ENCODE assay signal across 8 cellular contexts in the genomic region with DNA sequence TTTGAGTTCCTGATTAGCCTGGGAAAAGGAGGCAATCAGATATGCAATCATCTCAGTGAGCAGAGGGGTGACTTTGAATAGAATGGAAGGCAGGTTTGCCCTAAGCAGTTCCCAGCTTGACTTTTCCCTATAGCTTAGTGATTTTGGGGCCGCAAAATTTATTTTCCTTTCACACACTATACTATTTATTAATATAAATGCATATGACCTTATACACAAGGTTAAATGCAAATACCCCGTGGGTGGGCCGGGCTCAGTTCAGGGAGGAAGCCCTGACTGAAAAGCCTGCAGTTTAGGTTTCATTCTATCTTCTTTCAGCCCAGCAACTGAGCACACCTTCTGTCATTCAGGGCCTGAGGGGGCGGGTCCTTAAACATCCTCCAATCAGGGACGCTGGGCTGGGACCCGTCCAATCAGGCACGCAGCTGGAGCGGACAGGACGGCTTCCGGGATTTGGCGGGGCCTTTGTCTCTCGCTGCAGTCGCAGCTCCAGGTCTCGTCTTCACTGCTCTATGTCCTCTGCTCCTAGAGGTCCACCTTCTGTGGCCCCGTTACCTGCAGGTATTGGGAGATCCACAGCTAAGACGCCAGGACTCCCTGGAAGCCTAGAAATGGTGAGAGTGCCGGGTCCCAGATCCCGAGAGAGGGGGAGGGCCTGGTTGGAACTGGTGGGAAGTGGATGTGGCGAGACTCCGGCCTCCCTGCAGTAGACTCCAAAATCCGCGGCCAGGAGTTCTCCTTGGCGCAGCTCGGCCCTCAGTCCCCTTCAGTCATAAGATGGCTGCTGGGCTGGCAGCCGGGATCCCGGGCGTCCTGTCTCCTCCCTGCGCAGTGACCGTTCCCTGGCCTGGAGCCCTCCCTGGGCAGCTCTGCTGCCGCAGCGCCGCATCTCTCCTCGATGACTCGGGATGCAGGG. TPM values are rescaled to one million over a fixed set of nuclear protein-coding genes. Genes with fewer than 3 reads are reported as not detected.
DNase-seq lines count a peak whose midpoint lies in the region; ATAC-seq and TF ChIP-seq lines count a peak whose summit lies in the region.

A gene (plus strand): TSS at position 468 of the 916 bp plus-strand sequence. CDS start 45 bp downstream, at position 513.

- peak within 1 kb of the TSS; percentile 100 for H3K27ac Mint-ChIP-seq in neural crest cell (ENCODE audit: unreplicated experiment)

- H3K9me3 Mint-ChIP-seq in neural crest cell = no peaks in the 10 kb centered on the region

- peaks cover 39% of the 10 kb centered on the region for H3K4me1 Mint-ChIP-seq in neural crest cell

- H3K4me3 Mint-ChIP-seq in neural crest cell = peak within 1 kb of the TSS; percentile 99

- H3K9me3 ChIP-seq in Loucy (ENCODE audit: insufficient read depth, low read depth, low read length) (no peaks in the 10 kb centered on the region), RWPE2 (ENCODE audit: severe bottlenecking) (no peaks in the 10 kb centered on the region), stomach (no peaks in the 10 kb centered on the region)

- H3F3A ChIP-seq in Loucy (ENCODE audit: low read depth) = no peaks in the 10 kb centered on the region

- peak within 1 kb of the TSS; percentile 91 for H2AFZ ChIP-seq in Loucy (ENCODE audit: low read length)

- no peaks in the 10 kb centered on the region for H3K27me3 ChIP-seq in H7 (ENCODE audit: control insufficient read depth, insufficient read depth, low read length)
- H3K27me3 ChIP-seq in Loucy (ENCODE audit: insufficient read depth, low read length, poor library complexity, severe bottlenecking) = no peaks in the 10 kb centered on the region
- H3K27me3 ChIP-seq in RWPE2 (ENCODE audit: insufficient read depth, poor library complexity, severe bottlenecking) = no peaks in the 10 kb centered on the region
- H3K27me3 ChIP-seq in stomach = no peaks in the 10 kb centered on the region

- 0 to 1% (median 0%) methylated on average over 31 to 34 of the region's 34 CpGs for WGBS in stomach, 5 donors

- TF ChIP-seq POLR2A in stomach (IDR thresholded peaks at IDR 0.05) = no peak

- H3K4me1 ChIP-seq in Loucy (ENCODE audit: insufficient read depth, low read length, poor library complexity, severe bottlenecking) (peaks cover 41% of the 10 kb centered on the region), RWPE2 (ENCODE audit: insufficient read depth, poor library complexity, severe bottlenecking) (no peaks in the 10 kb centered on the region), stomach (peaks cover 0 to 37% (median 18%) of the 10 kb centered on the region in 4 donors)

- TF ChIP-seq CTCF in Loucy (conservative IDR thresholded peaks at IDR 0.05; ENCODE audit: low read length) (no peak), RWPE2 (IDR thresholded peaks at IDR 0.05; ENCODE audit: poor library complexity, severe bottlenecking) (no peak), fibroblast of villous mesenchyme (IDR thresholded peaks at IDR 0.05; ENCODE audit: insufficient read depth, low read depth, low read length) (no peak), neural crest cell (conservative IDR thresholded peaks at IDR 0.05) (no peak), stomach (IDR thresholded peaks at IDR 0.05) (no peak)

- peak; percentile 99 for ATAC-seq in RWPE2 (ENCODE audit: low read depth)

- H3K9ac ChIP-seq in Loucy (ENCODE audit: low read depth, low read length, poor library complexity, severe bottlenecking) = peak within 1 kb of the TSS; percentile 80

- peak within 1 kb of the TSS; percentile 92 for H3K4me2 ChIP-seq in Loucy (ENCODE audit: low read depth, low read length, poor library complexity, severe bottlenecking)

- peaks cover 42% of the 10 kb centered on the region for H4K20me1 ChIP-seq in Loucy (ENCODE audit: insufficient read depth, low read length, poor library complexity, severe bottlenecking)

- H3K27me3 Mint-ChIP-seq in neural crest cell (ENCODE audit: low read depth) = peaks cover 8% of the 10 kb centered on the region

- H3K36me3 ChIP-seq in H7 (replicated peaks; ENCODE audit: control insufficient read depth, insufficient read depth, low read length) = no peaks in the 10 kb centered on the region; the same call in 1 of the 2 replicates
- no peaks in the 10 kb centered on the region for H3K36me3 ChIP-seq in Loucy (ENCODE audit: insufficient read depth, low read length)
- no peaks in the 10 kb centered on the region for H3K36me3 ChIP-seq in RWPE2 (ENCODE audit: low read depth)
- H3K36me3 ChIP-seq in stomach = peaks cover 0 to 8% (median 0%) of the 10 kb centered on the region in 4 donors

- peaks cover 48% of the 10 kb centered on the region for H3K79me2 ChIP-seq in Loucy (ENCODE audit: insufficient read depth, low read length)

- H3K27ac ChIP-seq in RWPE2 (ENCODE audit: poor library complexity, severe bottlenecking) (peak within 1 kb of the TSS; percentile 33), stomach (peak within 1 kb of the TSS; percentile 37 to 85 (median 77))

- H3K4me3 ChIP-seq in H7 (ENCODE audit: insufficient read depth, low read depth, low read length) (peak within 1 kb of the TSS; percentile 72), Loucy (ENCODE audit: low read length, poor library complexity, severe bottlenecking) (peak within 1 kb of the TSS; percentile 84), RWPE2 (ENCODE audit: severe bottlenecking) (peak within 1 kb of the TSS; percentile 80), fibroblast of villous mesenchyme (ENCODE audit: low read depth, low read length) (peak within 1 kb of the TSS; percentile 84), stomach (peak within 1 kb of the TSS; percentile 65 to 88 (median 85))

- no peaks in the 10 kb centered on the region for H3K9me2 ChIP-seq in Loucy (replicated peaks; ENCODE audit: low read depth, low read length)

- intact Hi-C loops in stomach (cut with DNase I; ENCODE audit: low total_unique reads) = no loop called here

- no peak for TF ChIP-seq EP300 in stomach (IDR thresholded peaks at IDR 0.05)

- peaks cover 4% of the 10 kb centered on the region for H3K36me3 Mint-ChIP-seq in neural crest cell (ENCODE audit: low read depth)

- DNase-seq in ELR (ENCODE audit: low read depth) (peak; percentile 89), H7 (peak; percentile 86), RWPE2 (ENCODE audit: low spot score) (peak; percentile 89), fibroblast of villous mesenchyme (ENCODE audit: low read depth) (peak; percentile 89), neural crest cell (ENCODE audit: low read depth, low spot score) (peak; percentile 75), stomach (peak; percentile 96)
- peak; percentile 88 for DNase-seq in activated effector memory CD4-positive, alpha-beta T cell treated with Interleukin-2 at 50 U/mL for 16 hours

RNA-seq across cellular contexts. Expression of the gene that starts here (rescaled TPM):
- 0.97 and 3.9 TPM in 2 replicates for total RNA-seq in H7 (2014; rRNA removed; shearing (Covaris generic))
- total RNA-seq in fibroblast of villous mesenchyme (1.3 and 3.9 TPM in 2 replicates), neural crest cell (15.9 and 17.1 TPM in 2 replicates), stomach (10 to 100 TPM in 3 of 5 donors, 1 to 10 TPM in 2; 5.3 to 24.3 (median 11.6) TPM)
- 1 to 10 TPM; 1.3 to 7.7 (median 2.9) TPM for polyA plus RNA-seq in stomach

Comparison
In these comparisons a context has a peak if more than half of its experiments do, and no peak if none do; other contexts are left out.
1. Peak in every context shown above with its lines: DNase-seq, ATAC-seq, H3K4me3 ChIP-seq and H3K27ac ChIP-seq.